Comparison of ENCODE assay signal across 15 cellular contexts in the genomic region with DNA sequence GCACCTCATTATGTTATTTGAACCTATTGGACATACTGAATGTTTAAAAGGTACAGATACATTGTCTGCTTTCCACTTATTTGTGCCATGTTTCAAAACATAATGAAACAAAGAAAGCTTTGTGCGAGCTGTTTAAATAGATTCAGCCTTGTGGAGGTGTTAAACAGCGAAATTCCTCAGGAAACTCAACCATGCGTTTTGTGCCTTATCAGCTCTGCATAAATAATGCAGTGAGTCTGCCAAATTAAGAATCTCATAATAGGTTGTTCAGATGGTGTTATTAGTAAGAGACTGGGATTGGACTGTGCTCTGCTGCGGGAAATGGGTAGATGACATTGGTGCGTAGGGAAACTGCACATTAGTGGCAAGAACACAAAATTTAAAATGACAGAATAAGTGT.
DNase-seq lines count a peak whose midpoint lies in the region; ATAC-seq and TF ChIP-seq lines count a peak whose summit lies in the region.
"Had no signal": no experiment of that assay in that cellular context is flagged by ENCODE, and none has a peak within 500 bp of the region (broad histone marks: within the 10 kb centered on the region; RNA-seq: fewer than 3 reads in every experiment).

No MANE protein-coding gene starts in this region.

- H3F3A ChIP-seq in SK-N-SH (replicated peaks; ENCODE audit: insufficient read depth) (no peaks in the 10 kb centered on the region), neural progenitor cell (ENCODE audit: low read depth) (no peaks in the 10 kb centered on the region)

- no peak overlapping the region for H3K27ac Mint-ChIP-seq in neural progenitor cell
- H3K27ac Mint-ChIP-seq in activated T-helper 2 cell treated with anti-CD3 and anti-CD28 coated beads, Interferon-gamma antibody, Interleukin-2, Interleukin-4, amounts not matched to agents 10 μg/mL and 5 μg/mL and 100 μg/mL, durations not matched to agents 14 hours and 24 hours and 36 hours, result no peak overlapping the region

- H3K4me1 ChIP-seq in SK-N-SH (ENCODE audit: control insufficient read depth in 1 of 2, insufficient read depth in 2 of 2, low read depth in 1 of 2, low read length in 1 of 2) (no peaks in the 10 kb centered on the region), endocrine pancreas (ENCODE audit: control insufficient read depth, insufficient read depth, low read length) (no peaks in the 10 kb centered on the region), neural progenitor cell (peaks cover 8% of the 10 kb centered on the region), sigmoid colon (no peaks in the 10 kb centered on the region)

- peaks cover 5% of the 10 kb centered on the region for H3K9me3 Mint-ChIP-seq in neural progenitor cell
- peaks cover 6% of the 10 kb centered on the region for H3K9me3 Mint-ChIP-seq in activated T-helper 2 cell treated with anti-CD3 and anti-CD28 coated beads, Interferon-gamma antibody, Interleukin-2, Interleukin-4, amounts not matched to agents 10 μg/mL and 5 μg/mL and 100 μg/mL, durations not matched to agents 14 hours and 24 hours and 36 hours

- TF ChIP-seq RAD21 in SK-N-SH (IDR thresholded peaks at IDR 0.05; ENCODE audit: low read length), result no peak

- no peak for TF ChIP-seq POLR2A in sigmoid colon (IDR thresholded peaks at IDR 0.05)

- no peaks in the 10 kb centered on the region for H3K9me2 ChIP-seq in SK-N-SH

- peak overlapping the region; percentile 28 for H3K4me2 ChIP-seq in SK-N-SH
- no peak overlapping the region for H3K4me2 ChIP-seq in neural progenitor cell

- H3K27me3 Mint-ChIP-seq in neural progenitor cell (ENCODE audit: insufficient read depth, low read depth), result no peaks in the 10 kb centered on the region
- no peaks in the 10 kb centered on the region for H3K27me3 Mint-ChIP-seq in activated T-helper 2 cell treated with anti-CD3 and anti-CD28 coated beads, Interferon-gamma antibody, Interleukin-2, Interleukin-4, amounts not matched to agents 10 μg/mL and 5 μg/mL and 100 μg/mL, durations not matched to agents 14 hours and 24 hours and 36 hours (ENCODE audit: low read depth)

- DNase-seq in SK-N-SH (no peak), HuH-7 (ENCODE audit: low spot score) (peak; percentile 1), neural progenitor cell (ENCODE audit: low spot score) (peak; percentile 30), GM13977 (ENCODE audit: low spot score) (no peak), sigmoid colon (no peak)
- DNase-seq in activated T-helper 2 cell treated with anti-CD3 and anti-CD28 coated beads, Interferon-gamma antibody, Interleukin-2, Interleukin-4, amounts not matched to agents 10 μg/mL and 5 μg/mL and 100 μg/mL, durations not matched to agents 14 hours and 24 hours and 36 hours (ENCODE audit: low spot score), result no peak
- DNase-seq: C1 segment of cervical spinal cord; H7; NCI-H146; NCI-H226; NK-92 treated with Interleukin-12 subunit alpha and Interleukin-12 subunit beta, amount 100 ng/mL, for 24 hours; PC-3 had no signal

- H3K27me3 ChIP-seq in SK-N-SH (ENCODE audit: insufficient read depth) (no peaks in the 10 kb centered on the region), endocrine pancreas (ENCODE audit: control insufficient read depth, insufficient read depth, low read length) (no peaks in the 10 kb centered on the region), neural progenitor cell (no peaks in the 10 kb centered on the region), sigmoid colon (no peaks in the 10 kb centered on the region)

- TF ChIP-seq CTCF in SK-N-SH (IDR thresholded peaks at IDR 0.05) (no peak), neural progenitor cell (IDR thresholded peaks at IDR 0.05) (no peak), GM13977 (IDR thresholded peaks at IDR 0.05; ENCODE audit: extremely low read depth, insufficient read depth, missing control alignments) (no peak), sigmoid colon (IDR thresholded peaks at IDR 0.05) (no peak)

- H3K36me3 Mint-ChIP-seq in neural progenitor cell, result no peaks in the 10 kb centered on the region
- H3K36me3 Mint-ChIP-seq in activated T-helper 2 cell treated with anti-CD3 and anti-CD28 coated beads, Interferon-gamma antibody, Interleukin-2, Interleukin-4, amounts not matched to agents 10 μg/mL and 5 μg/mL and 100 μg/mL, durations not matched to agents 14 hours and 24 hours and 36 hours (ENCODE audit: low read depth), result no peaks in the 10 kb centered on the region

- in situ Hi-C loops in GM13977 (cut with MboI; ENCODE audit: low pct_unique_long_range_greater_than_20kb, low sequenced_read_pairs, unreplicated experiment), result no loop called here

- H3K36me3 ChIP-seq in SK-N-SH (replicated peaks in 1 of 2; ENCODE audit: control insufficient read depth in 1 of 2, insufficient read depth in 2 of 2, low read length in 1 of 2) (no peaks in the 10 kb centered on the region), endocrine pancreas (ENCODE audit: control insufficient read depth, insufficient read depth, low read length) (no peaks in the 10 kb centered on the region), neural progenitor cell (no peaks in the 10 kb centered on the region), sigmoid colon (no peaks in the 10 kb centered on the region)

- POLR2A ChIA-PET in SK-N-SH (lab: Yijun Ruan, JAX), result no interaction called here

- TF ChIP-seq EP300 in SK-N-SH (IDR thresholded peaks at IDR 0.05; ENCODE audit: borderline replicate concordance in 1 of 2, low read depth in 1 of 2, low read length in 1 of 2) (no peak), sigmoid colon (IDR thresholded peaks at IDR 0.05) (no peak)

- H3K27ac ChIP-seq in SK-N-SH (ENCODE audit: low read depth in 2 of 2, low read length in 1 of 2), result no peak overlapping the region
- no peak overlapping the region for H3K27ac ChIP-seq in neural progenitor cell
- H3K27ac ChIP-seq in sigmoid colon, result no peak overlapping the region
- H3K27ac ChIP-seq: 22Rv1 had no signal

- H2AFZ ChIP-seq in SK-N-SH (ENCODE audit: low read depth) (peak overlapping the region; percentile 70), neural progenitor cell (replicated peaks) (no peak overlapping the region)

- H3K9ac ChIP-seq in SK-N-SH (no peak overlapping the region), endocrine pancreas (ENCODE audit: control insufficient read depth, insufficient read depth, low read length) (no peak overlapping the region), neural progenitor cell (no peak overlapping the region)

- peaks cover 5% of the 10 kb centered on the region for H3K4me1 Mint-ChIP-seq in neural progenitor cell
- no peaks in the 10 kb centered on the region for H3K4me1 Mint-ChIP-seq in activated T-helper 2 cell treated with anti-CD3 and anti-CD28 coated beads, Interferon-gamma antibody, Interleukin-2, Interleukin-4, amounts not matched to agents 10 μg/mL and 5 μg/mL and 100 μg/mL, durations not matched to agents 14 hours and 24 hours and 36 hours (ENCODE audit: low read depth)

- ATAC-seq in SK-N-SH treated with all-trans-retinoic acid at 6 μM for 48 hours, result no peak
- ATAC-seq: PC-3 had no signal

- H3K4me3 Mint-ChIP-seq in neural progenitor cell, result no peak overlapping the region
- H3K4me3 Mint-ChIP-seq in activated T-helper 2 cell treated with anti-CD3 and anti-CD28 coated beads, Interferon-gamma antibody, Interleukin-2, Interleukin-4, amounts not matched to agents 10 μg/mL and 5 μg/mL and 100 μg/mL, durations not matched to agents 14 hours and 24 hours and 36 hours (ENCODE audit: low read depth), result no peak overlapping the region

- H3K79me2 ChIP-seq in SK-N-SH (ENCODE audit: insufficient read depth), result no peaks in the 10 kb centered on the region
- no peaks in the 10 kb centered on the region for H3K79me2 ChIP-seq in neural progenitor cell (ENCODE audit: low read depth)

- H4K20me1 ChIP-seq in SK-N-SH (ENCODE audit: insufficient read depth) (no peaks in the 10 kb centered on the region), neural progenitor cell (ENCODE audit: low read depth) (no peaks in the 10 kb centered on the region)

- 12% methylated on average over 5 of the region's 5 CpGs for WGBS in SK-N-SH (ENCODE audit: low lambda C conversion rate)
- 58 to 77% methylated on average over 5 of the region's 5 CpGs for WGBS in sigmoid colon, 2 donors

- intact Hi-C loops in sigmoid colon (cut with DNase I), result no loop called here
- intact Hi-C loops in activated T-helper 2 cell treated with anti-CD3 and anti-CD28 coated beads, Interferon-gamma antibody, Interleukin-2, Interleukin-4, amounts not matched to agents 10 μg/mL and 5 μg/mL and 100 μg/mL, durations not matched to agents 14 hours and 24 hours and 36 hours (cut with micrococcal nuclease), result no loop called here

- CTCF ChIA-PET in SK-N-SH (lab: Yijun Ruan, JAX), result no interaction called here

- no peaks in the 10 kb centered on the region for H3K9me3 ChIP-seq in SK-N-SH
- H3K9me3 ChIP-seq in endocrine pancreas (ENCODE audit: control insufficient read depth, low read length), result no peaks in the 10 kb centered on the region
- H3K9me3 ChIP-seq in neural progenitor cell (ENCODE audit: low read depth), result no peaks in the 10 kb centered on the region
- peaks cover 0 to 8% (median 0%) of the 10 kb centered on the region in 4 donors for H3K9me3 ChIP-seq in sigmoid colon

- H3K4me3 ChIP-seq in SK-N-SH (ENCODE audit: low read depth in 2 of 2, low read length in 1 of 2) (peak overlapping the region in 1 of 2 experiments; percentile 17; a peak in 1 of 4 replicates), endocrine pancreas (ENCODE audit: control insufficient read depth, insufficient read depth, low read length) (peak overlapping the region; percentile 42), neural progenitor cell (no peak overlapping the region), sigmoid colon (no peak overlapping the region)

TF ChIP-seq in SK-N-SH, 30 proteins besides CTCF, POLR2A, EP300 and RAD21 (continues in another document):
- TF ChIP-seq TEAD4 (IDR thresholded peaks at IDR 0.05; ENCODE audit: borderline replicate concordance, insufficient read depth), result no peak
- no peak for TF ChIP-seq YY1 (IDR thresholded peaks at IDR 0.05; ENCODE audit: low read depth)
- TF ChIP-seq, protein P1, sequence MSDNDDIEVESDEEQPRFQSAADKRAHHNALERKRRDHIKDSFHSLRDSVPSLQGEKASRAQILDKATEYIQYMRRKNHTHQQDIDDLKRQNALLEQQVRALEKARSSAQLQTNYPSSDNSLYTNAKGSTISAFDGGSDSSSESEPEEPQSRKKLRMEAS (IDR thresholded peaks at IDR 0.05; ENCODE audit: low read depth), result no peak
- no peak for TF ChIP-seq CHD2 (IDR thresholded peaks at IDR 0.05; ENCODE audit: low read length, partially characterized antibody)
- TF ChIP-seq JUND (IDR thresholded peaks at IDR 0.05), result no peak

Comparison
In these comparisons a context has a peak if more than half of its experiments do, and no peak if none do; other contexts are left out.
1. DNase-seq: peak in HuH-7 (single experiment) and neural progenitor cell (single experiment); none in SK-N-SH (single experiment), GM13977 (single experiment), sigmoid colon (single experiment) and activated T-helper 2 cell treated with anti-CD3 and anti-CD28 coated beads, Interferon-gamma antibody, Interleukin-2, Interleukin-4, amounts not matched to agents 10 μg/mL and 5 μg/mL and 100 μg/mL, durations not matched to agents 14 hours and 24 hours and 36 hours (single experiment).